In genomic region chr2:153287109-153287801, GRCh38 we compare ENCODE assay signal across 1 cellular context.
TF ChIP-seq lines count a peak whose summit lies in the region.

No MANE protein-coding gene starts in this region.

TF ChIP-seq in HepG2, 621 proteins besides CTCF, POLR2A, EP300 and RAD21 (continued from another document and continues in another):
- TF ChIP-seq ZNF512B (CRISPR knock-in tag; IDR thresholded peaks at IDR 0.05; ENCODE audit: borderline replicate concordance), result no peak
- no peak for TF ChIP-seq ISX (CRISPR knock-in tag; conservative IDR thresholded peaks at IDR 0.05)
- TF ChIP-seq KDM5B (CRISPR knock-in tag; IDR thresholded peaks at IDR 0.05; ENCODE audit: borderline replicate concordance), result no peak
- no peak for TF ChIP-seq ZSCAN25 (CRISPR knock-in tag; IDR thresholded peaks at IDR 0.05)
- TF ChIP-seq ZNF441 (CRISPR knock-in tag; IDR thresholded peaks at IDR 0.05; ENCODE audit: borderline replicate concordance), result no peak
- no peak for TF ChIP-seq DPF2 (CRISPR knock-in tag; IDR thresholded peaks at IDR 0.05; ENCODE audit: borderline replicate concordance, low read depth)
- TF ChIP-seq SUZ12 (IDR thresholded peaks at IDR 0.05; ENCODE audit: low read depth, low read length), result no peak
- peak; percentile 97 for TF ChIP-seq ZBTB7B (CRISPR knock-in tag; IDR thresholded peaks at IDR 0.05)
- TF ChIP-seq ATRX (CRISPR knock-in tag; IDR thresholded peaks at IDR 0.05; ENCODE audit: borderline replicate concordance), result no peak
- TF ChIP-seq AFF4 (CRISPR knock-in tag; IDR thresholded peaks at IDR 0.05), result no peak
- no peak for TF ChIP-seq ZNF230 (CRISPR knock-in tag; IDR thresholded peaks at IDR 0.05)
- no peak for TF ChIP-seq REPIN1 (CRISPR knock-in tag; IDR thresholded peaks at IDR 0.05; ENCODE audit: borderline replicate concordance, low read depth)
- no peak for TF ChIP-seq ATF7-NPFF (CRISPR knock-in tag; IDR thresholded peaks at IDR 0.05; ENCODE audit: low read depth)
- TF ChIP-seq ZNF180 (CRISPR knock-in tag; IDR thresholded peaks at IDR 0.05; ENCODE audit: borderline replicate concordance, low read depth), result no peak
- TF ChIP-seq TBX3 (IDR thresholded peaks at IDR 0.05; ENCODE audit: borderline replicate concordance), result no peak
- no peak for TF ChIP-seq TRIM22 (IDR thresholded peaks at IDR 0.05)
- no peak for TF ChIP-seq ZGPAT (CRISPR knock-in tag; IDR thresholded peaks at IDR 0.05)
- no peak for TF ChIP-seq ZFP82 (CRISPR knock-in tag; IDR thresholded peaks at IDR 0.05; ENCODE audit: borderline replicate concordance)
- no peak for TF ChIP-seq ZNF609 (CRISPR knock-in tag; IDR thresholded peaks at IDR 0.05; ENCODE audit: borderline replicate concordance)
- TF ChIP-seq STAG1 (CRISPR knock-in tag; IDR thresholded peaks at IDR 0.05), result peak; percentile 47
- TF ChIP-seq ZNF740 (CRISPR knock-in tag; IDR thresholded peaks at IDR 0.05), result no peak
- TF ChIP-seq SETDB1 (CRISPR knock-in tag; IDR thresholded peaks at IDR 0.05; ENCODE audit: borderline replicate concordance), result no peak
- 0 out of 4 replicates have a peak, but pooled peaks of 1 of the 2 experiments have one; percentile 32 for TF ChIP-seq HMGXB4 (CRISPR knock-in tag; IDR thresholded peaks at IDR 0.05; ENCODE audit: borderline replicate concordance in 1 of 2, low read depth in 1 of 2)
- no peak for TF ChIP-seq HNRNPL (IDR thresholded peaks at IDR 0.05; ENCODE audit: low read depth, low read length)
- no peak for TF ChIP-seq TCF12 (IDR thresholded peaks at IDR 0.05)
- TF ChIP-seq TCF12 (CRISPR knock-in tag; IDR thresholded peaks at IDR 0.05), result no peak
- no peak for TF ChIP-seq ZKSCAN5 (CRISPR knock-in tag; IDR thresholded peaks at IDR 0.05)
- TF ChIP-seq FOXO1 (CRISPR knock-in tag; IDR thresholded peaks at IDR 0.05), result 0 out of 2 replicates have a peak, but pooled peaks have one; percentile 22
- TF ChIP-seq ZMYM4 (CRISPR knock-in tag; IDR thresholded peaks at IDR 0.05), result peak; percentile 24; the same call in 1 of the 2 replicates
- TF ChIP-seq ZBTB44 (CRISPR knock-in tag; IDR thresholded peaks at IDR 0.05), result no peak
- no peak for TF ChIP-seq KLF15 (CRISPR knock-in tag; IDR thresholded peaks at IDR 0.05; ENCODE audit: borderline replicate concordance)
- TF ChIP-seq KAT2B (IDR thresholded peaks at IDR 0.05; ENCODE audit: borderline replicate concordance, low read depth, low read length), result no peak
- TF ChIP-seq PRMT3 (CRISPR knock-in tag; IDR thresholded peaks at IDR 0.05; ENCODE audit: borderline replicate concordance, low read depth), result no peak
- TF ChIP-seq UBTF (CRISPR knock-in tag; IDR thresholded peaks at IDR 0.05), result no peak
